8 cellular contexts compared by ENCODE assay signal in genomic region chr4:42282081-42282901, GRCh38.
DNase-seq lines count a peak whose midpoint lies in the region; ATAC-seq, FAIRE-seq and TF ChIP-seq lines count a peak whose summit lies in the region.

No MANE protein-coding gene starts in this region.

- FAIRE-seq in HTR-8/SVneo (lab: Jason Lieb, UNC) = peak; percentile 28

- no peak overlapping the region for H3K4me3 ChIP-seq in brain microvascular endothelial cell (ENCODE audit: low read depth, low read length)

- ATAC-seq in GM21737 (IDR thresholded peaks at IDR 0.05; ENCODE audit: unreplicated experiment) = peak; percentile 76

- peak; percentile 4 to 15 for DNase-seq in stimulated activated CD4-positive, alpha-beta T cell treated with anti-CD3 and anti-CD28 coated beads, Interleukin-4, amount 100 ng/mL, for 48 hours (ENCODE audit: low read depth in 2 of 2)
- no peak for DNase-seq in stimulated activated CD4-positive, alpha-beta T cell treated with anti-CD3 and anti-CD28 coated beads, Interleukin-12 subunit alpha, Interleukin-12 subunit beta, amount 100 ng/mL, for 4 hours
- DNase-seq in HTR-8/SVneo (ENCODE audit: insufficient read length, low spot score) (peak; percentile 65), NOMO-1 treated with DMSO at 0.1 percent for 48 hours (lab: John Stamatoyannopoulos, UW; ENCODE audit: unreplicated experiment) (peak; percentile 59), brain microvascular endothelial cell (peak; percentile 75), inferior parietal cortex (ENCODE audit: extremely low spot score) (peak; percentile 96)
- peak; percentile 34 for DNase-seq in stimulated activated CD8-positive, alpha-beta memory T cell treated with anti-CD3 and anti-CD28 coated beads, Interleukin-4, amount 100 ng/mL, for 48 hours

- no peak overlapping the region for H3K27ac ChIP-seq in brain microvascular endothelial cell

- no peaks in the 10 kb centered on the region for H3K27me3 ChIP-seq in brain microvascular endothelial cell (replicated peaks)

- in situ Hi-C loops in brain microvascular endothelial cell (cut with HindIII; ENCODE audit: low pct_ligation_motif_present, low sequenced_read_pairs) = no loop called here

- peak; percentile 70 for TF ChIP-seq CTCF in brain microvascular endothelial cell (IDR thresholded peaks at IDR 0.05; ENCODE audit: low read depth, low read length, missing control alignments)

- H3K36me3 ChIP-seq in brain microvascular endothelial cell (replicated peaks) = no peaks in the 10 kb centered on the region
